In genomic region chr4:184267206-184267608, GRCh38 we compare ENCODE assay signal across 10 cellular contexts. TPM values are rescaled to one million over a fixed set of nuclear protein-coding genes. Genes with fewer than 3 reads are reported as not detected.
A peak's percentile ranks its signal among the peaks of the same experiment; 100 is the strongest.
DNase-seq lines count a peak whose midpoint lies in the region; FAIRE-seq and TF ChIP-seq lines count a peak whose summit lies in the region.
"Had no signal": no experiment of that assay in that cellular context is flagged by ENCODE, and none has a peak within 500 bp of the region (broad histone marks: within the 10 kb centered on the region; RNA-seq: fewer than 3 reads in every experiment).

No MANE protein-coding gene starts in this region.

- no peak for FAIRE-seq in D721Med (lab: Jason Lieb, UNC)

- peak; percentile 20 for DNase-seq in NCI-H748 (lab: John Stamatoyannopoulos, UW; ENCODE audit: unreplicated experiment)
- no peak for DNase-seq in NCI-H748 treated with DMSO at 0.1 percent for 48 hours (lab: John Stamatoyannopoulos, UW)
- DNase-seq in KBM-7 = peak; percentile 24
- DNase-seq in osteoblast (ENCODE audit: insufficient read length, low spot score, missing footprints) = peak; percentile 72
- DNase-seq in D721Med (ENCODE audit: insufficient read length, low spot score) = no peak
- no peak for DNase-seq in SIG-M5 treated with dmso at 0.1 percent for 504 hours (lab: John Stamatoyannopoulos, UW; ENCODE audit: unreplicated experiment)
- no peak for DNase-seq in NK-92 treated with Interleukin-12 subunit alpha and Interleukin-12 subunit beta, amount 100 ng/mL, for 24 hours (lab: John Stamatoyannopoulos, UW)

- no peak overlapping the region for H3K4me2 ChIP-seq in osteoblast (ENCODE audit: insufficient read depth, low read length)

- no peaks in the 10 kb centered on the region for H4K20me1 ChIP-seq in osteoblast (ENCODE audit: insufficient read depth, low read length)

- H3K27me3 ChIP-seq in osteoblast (ENCODE audit: insufficient read depth, low read length) = no peaks in the 10 kb centered on the region

- in situ Hi-C loops in KBM-7 (cut with MboI; ENCODE audit: low pct_unique_long_range_greater_than_20kb, low sequenced_read_pairs) = no loop called here

- peaks cover 42% of the 10 kb centered on the region for H3K4me1 ChIP-seq in osteoblast (ENCODE audit: insufficient read depth, low read length)

- H3K9me3 Mint-ChIP-seq in activated naive CD8-positive, alpha-beta T cell (ENCODE audit: low read depth) = no peaks in the 10 kb centered on the region
- H3K9me3 Mint-ChIP-seq: endodermal cell had no signal

- peaks cover 49% of the 10 kb centered on the region for H3K4me1 Mint-ChIP-seq in activated naive CD8-positive, alpha-beta T cell (ENCODE audit: low read depth)
- H3K4me1 Mint-ChIP-seq: endodermal cell had no signal

- TF ChIP-seq CTCF in osteoblast (IDR thresholded peaks at IDR 0.05; ENCODE audit: extremely low read depth, low read depth, low read length) (no peak), D721Med (IDR thresholded peaks at IDR 0.05; ENCODE audit: insufficient read depth, missing control alignments) (no peak)

- no peak overlapping the region for H3K4me3 ChIP-seq in osteoblast (ENCODE audit: insufficient read depth, low read length)

- H3K36me3 ChIP-seq in osteoblast (ENCODE audit: insufficient read depth, low read length) = no peaks in the 10 kb centered on the region

- peak overlapping the region; percentile 97 for H3K27ac Mint-ChIP-seq in activated naive CD8-positive, alpha-beta T cell
- H3K27ac Mint-ChIP-seq: endodermal cell had no signal

- H3K79me2 ChIP-seq in osteoblast (ENCODE audit: insufficient read depth, low read length) = no peaks in the 10 kb centered on the region
- H3K79me2 ChIP-seq: parathyroid adenoma had no signal

- H3K27ac ChIP-seq in osteoblast (ENCODE audit: low read depth, low read length) = peak overlapping the region; percentile 93

- H3K4me3 Mint-ChIP-seq in activated naive CD8-positive, alpha-beta T cell = peak overlapping the region; percentile 88
- H3K4me3 Mint-ChIP-seq: endodermal cell had no signal

- no peak overlapping the region for H2AFZ ChIP-seq in osteoblast (ENCODE audit: low read length)
- H2AFZ ChIP-seq: parathyroid adenoma had no signal

- H3K27me3 Mint-ChIP-seq in activated naive CD8-positive, alpha-beta T cell = no peaks in the 10 kb centered on the region

- no peaks in the 10 kb centered on the region for H3K9me3 ChIP-seq in osteoblast (ENCODE audit: low read depth, low read length)

- no peaks in the 10 kb centered on the region for H3K36me3 Mint-ChIP-seq in activated naive CD8-positive, alpha-beta T cell

RNA-seq across cellular contexts. Expression of gene ENPP6, which starts 49.5 kb away (rescaled TPM):
- total RNA-seq in osteoblast = under 0.01 TPM in 1 of 2 replicates, not detected in the other

Comparison
In these comparisons a context has a peak if more than half of its experiments do, and no peak if none do; other contexts are left out.
1. DNase-seq: peak in NCI-H748 (single experiment), KBM-7 (single experiment) and osteoblast (single experiment); none in NCI-H748 treated with DMSO at 0.1 percent for 48 hours (single experiment), D721Med (single experiment), SIG-M5 treated with dmso at 0.1 percent for 504 hours (single experiment) and NK-92 treated with Interleukin-12 subunit alpha and Interleukin-12 subunit beta, amount 100 ng/mL, for 24 hours (single experiment).